9 cellular contexts compared by ENCODE assay signal in the genomic region with DNA sequence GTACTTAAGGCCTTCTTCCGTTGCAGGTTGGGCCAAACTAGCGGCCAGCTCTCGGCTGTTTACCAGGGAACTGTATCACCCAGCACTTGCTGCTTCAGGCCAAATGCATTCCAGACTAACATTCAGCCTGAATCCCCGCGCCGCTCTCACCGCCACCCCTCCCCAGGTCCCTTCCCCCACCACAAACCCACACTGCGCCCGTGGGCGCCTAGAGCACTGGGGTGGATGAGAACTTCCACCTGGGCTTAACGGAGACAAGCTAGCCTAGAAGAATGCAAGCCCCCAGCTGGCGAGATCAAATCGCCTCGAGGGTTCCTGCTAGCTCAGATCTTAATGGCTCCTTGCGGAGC. TPM values are rescaled to one million over a fixed set of nuclear protein-coding genes. Genes with fewer than 3 reads are reported as not detected.
DNase-seq lines count a peak whose midpoint lies in the region; ATAC-seq, FAIRE-seq and TF ChIP-seq lines count a peak whose summit lies in the region.
"Had no signal": no experiment of that assay in that cellular context is flagged by ENCODE, and none has a peak within 500 bp of the region (broad histone marks: within the 10 kb centered on the region; RNA-seq: fewer than 3 reads in every experiment).

No MANE protein-coding gene starts in this region.

- no TSS peak for BruUV-seq in GM12878 (replicated peaks; lab: Mats Ljungman, UMichigan)

- no peak for ATAC-seq in GM12878
- no peak for ATAC-seq in GM21360 (IDR thresholded peaks at IDR 0.05; ENCODE audit: unreplicated experiment)
- ATAC-seq in HG02870 (IDR thresholded peaks at IDR 0.05; ENCODE audit: unreplicated experiment) = no peak

- peak overlapping the region; percentile 79 for H3K4me3 ChIP-seq in Jurkat, Clone E6-1 (ENCODE audit: low read length)
- peak overlapping the region; percentile 87 for H3K4me3 ChIP-seq in GM12878
- peak overlapping the region; percentile 86 for H3K4me3 ChIP-seq in iPS-20b (ENCODE audit: low read length)
- peak overlapping the region; percentile 85 to 91 (median 85) for H3K4me3 ChIP-seq in skeletal muscle tissue (ENCODE audit: low read length in 3 of 3)

- H3K9me3 ChIP-seq in ES-I3 (ENCODE audit: control insufficient read depth, insufficient read depth, low read length) = no peaks in the 10 kb centered on the region
- H3K9me3 ChIP-seq in GM12878 (replicated peaks; ENCODE audit: control insufficient read depth, insufficient read depth, low read length) = no peaks in the 10 kb centered on the region; the same call in 2 of the 3 replicates
- no peaks in the 10 kb centered on the region for H3K9me3 ChIP-seq in iPS-20b (ENCODE audit: insufficient read depth, low read depth, low read length)
- H3K9me3 ChIP-seq in skeletal muscle tissue (ENCODE audit: control insufficient read depth in 3 of 3, low read length in 3 of 3) = no peaks in the 10 kb centered on the region

- H3K36me3 ChIP-seq in ES-I3 (ENCODE audit: insufficient read depth, low read length) (no peaks in the 10 kb centered on the region), GM12878 (ENCODE audit: control insufficient read depth in 2 of 2, insufficient read depth in 2 of 2, low read length in 1 of 2) (no peaks in the 10 kb centered on the region), iPS-20b (ENCODE audit: insufficient read depth, low read depth, low read length) (peaks cover 6% of the 10 kb centered on the region; the same call in 1 of the 2 replicates), skeletal muscle tissue (ENCODE audit: control insufficient read depth in 3 of 3, insufficient read depth in 3 of 3, low read length in 3 of 3) (no peaks in the 10 kb centered on the region)

- H3K9ac ChIP-seq in ES-I3 (ENCODE audit: low read depth, low read length) = peak overlapping the region; percentile 75
- peak overlapping the region; percentile 88 for H3K9ac ChIP-seq in GM12878 (ENCODE audit: control insufficient read depth, insufficient read depth, low read length)
- H3K9ac ChIP-seq in iPS-20b (ENCODE audit: low read depth, low read length) = peak overlapping the region; percentile 87
- peak overlapping the region; percentile 83 to 89 (median 87) for H3K9ac ChIP-seq in skeletal muscle tissue (ENCODE audit: low read depth in 1 of 3, low read length in 3 of 3)

- peaks cover 10% of the 10 kb centered on the region for H3K79me2 ChIP-seq in GM12878 (ENCODE audit: control insufficient read depth, insufficient read depth, low read length)

- H3K27me3 ChIP-seq in GM12878 (replicated peaks in 1 of 2; ENCODE audit: control insufficient read depth in 2 of 2, insufficient read depth in 2 of 2, low read length in 1 of 2) = no peaks in the 10 kb centered on the region
- H3K27me3 ChIP-seq in iPS-20b (ENCODE audit: insufficient read depth, low read length) = no peaks in the 10 kb centered on the region
- no peaks in the 10 kb centered on the region for H3K27me3 ChIP-seq in skeletal muscle tissue (ENCODE audit: control insufficient read depth in 3 of 3, insufficient read depth in 3 of 3, low read length in 3 of 3)

- CTCF ChIA-PET in GM12878 (lab: Yijun Ruan, JAX) = interaction anchor here (1.5 to 7.9 kb wide), 7 partner anchors 11 to 226 kb away, joined by 3 to 65 read pairs (median 4); no protein-coding TSS in a partner anchor

- H4K20me1 ChIP-seq in GM12878 (ENCODE audit: control insufficient read depth, insufficient read depth) = no peaks in the 10 kb centered on the region

- no peak; a peak in 1 of 6 replicates for TF ChIP-seq CTCF in GM12878 (IDR thresholded peaks at IDR 0.05 in 2 of 3, conservative IDR thresholded peaks at IDR 0.05 in 1 of 3; ENCODE audit: control insufficient read depth in 2 of 3, extremely low read depth in 1 of 3, insufficient read depth in 1 of 3, low read depth in 3 of 3, low read length in 3 of 3)

- TF ChIP-seq RAD21 in GM12878 (IDR thresholded peaks at IDR 0.05; ENCODE audit: insufficient read depth, low read depth, low read length) = no peak

- TF ChIP-seq POLR2A in GM12878 (IDR thresholded peaks at IDR 0.05; ENCODE audit: low read depth, low read length) = no peak

- peak overlapping the region; percentile 99 for H2AFZ ChIP-seq in GM12878 (ENCODE audit: control insufficient read depth, low read depth, low read length)

- intact Hi-C loops in GM12878 (cut with micrococcal nuclease; ENCODE audit: unreplicated experiment) = loop anchor here (5.0 kb wide), 1 partner anchor 226 kb away; no protein-coding TSS in a partner anchor

- in situ Hi-C loops in GM12878 (cut with MboI) = loop anchor here (25.0 kb wide), 1 partner anchor 486 kb away; no protein-coding TSS in a partner anchor

- no peak for TF ChIP-seq EP300 in GM12878 (IDR thresholded peaks at IDR 0.05; ENCODE audit: borderline replicate concordance in 1 of 2, control insufficient read depth in 1 of 2, low read depth in 2 of 2, low read length in 2 of 2)

- POLR2A ChIA-PET in GM12878 (lab: Charles Lee) = interaction anchor here (0.7 to 2.4 kb wide), 4 partner anchors 10 to 573 kb away, joined by 4 to 14 read pairs (median 4); no protein-coding TSS in a partner anchor

- peaks cover 20% of the 10 kb centered on the region for H3K4me1 ChIP-seq in ES-I3 (ENCODE audit: insufficient read depth, low read length)
- no peaks in the 10 kb centered on the region for H3K4me1 ChIP-seq in GM12878 (ENCODE audit: control insufficient read depth, insufficient read depth, low read length)
- H3K4me1 ChIP-seq in iPS-20b (ENCODE audit: insufficient read depth, low read length) = peaks cover 47% of the 10 kb centered on the region
- H3K4me1 ChIP-seq in skeletal muscle tissue (ENCODE audit: control insufficient read depth in 3 of 3, insufficient read depth in 3 of 3, low read length in 3 of 3) = peaks cover 19 to 26% (median 21%) of the 10 kb centered on the region in 3 donors

- FAIRE-seq in GM12878 (lab: Jason Lieb, UNC) = no peak

- H3K4me2 ChIP-seq in GM12878 (ENCODE audit: control insufficient read depth, insufficient read depth) = peak overlapping the region; percentile 92

- RAD21 ChIA-PET in GM12878 (lab: Charles Lee; ENCODE audit: unreplicated experiment) = interaction anchor here (1.0 to 2.5 kb wide), 5 partner anchors 9 to 227 kb away, joined by 3 to 17 read pairs (median 4); no protein-coding TSS in a partner anchor

- H3K27ac ChIP-seq in GM12878 (ENCODE audit: control insufficient read depth, insufficient read depth) (peak overlapping the region; percentile 86), iPS-20b (ENCODE audit: low read length) (peak overlapping the region; percentile 71), skeletal muscle tissue (ENCODE audit: low read depth, low read length) (peak overlapping the region; percentile 86)

- no peak for DNase-seq in Jurkat, Clone E6-1 (ENCODE audit: low read depth, low spot score)
- DNase-seq in GM12878 (ENCODE audit: low read depth, low spot score) (no peak), glomerular visceral epithelial cell (ENCODE audit: extremely low spot score) (no peak)

- SMC1A ChIA-PET in GM12878 (lab: Charles Lee; ENCODE audit: uncharacterized antibody, unreplicated experiment) = interaction anchor here (0.9 to 3.0 kb wide), 9 partner anchors 9 to 226 kb away, joined by 3 to 13 read pairs (median 4); no protein-coding TSS in a partner anchor

- WGBS in GM12878 (ENCODE audit: insufficient coverage, insufficient replicate concordance, low lambda C conversion rate, missing lambda C conversion rate) = 3% methylated on average over 15 of the region's 15 CpGs

RNA-seq across cellular contexts. Expression of gene TCAF1, which starts 0.6 kb away (rescaled TPM):
- 19.7 TPM for polyA plus RNA-seq in Jurkat, Clone E6-1 (2012; ENCODE audit: insufficient read depth, insufficient read length)
- total RNA-seq in GM12878 (2013; cell fraction: nucleolus; rRNA removed) = 23.8 and 29.6 TPM in 2 replicates
- total RNA-seq in GM12878 (2014; rRNA removed) (7.8 and 8.0 TPM in 2 replicates), GM12878 (2014; rRNA removed; fragmentation: Illumina TruSeq; extraction: Trizol) (8.0 and 8.3 TPM in 2 replicates), GM12878 (2021) (14.1 and 16.3 TPM in 2 replicates), skeletal muscle tissue (90.3 TPM)
- polyA plus RNA-seq in GM12878 (2011; ENCODE audit: low read depth) = 6.2 TPM
- polyA plus RNA-seq in GM12878 (2011; rRNA removed) (7.2 and 9.1 TPM in 2 replicates), GM12878 (2014; fragmentation: Illumina TruSeq; extraction: Trizol) (12.6 and 14.0 TPM in 2 replicates), GM12878 (2014; fragmentation: Nextera tagmentation; extraction: Ambion mirVana) (1 to 10 TPM; 2.2 to 3.2 TPM), GM12878 (2014; rRNA removed) (6.4 and 6.9 TPM in 2 replicates), GM12878 (2016; fragmentation: Nextera tagmentation; extraction: Ambion mirVana) (1 to 10 TPM; 6.2 to 8.3 TPM)
- 8.2 and 12.3 TPM in 2 replicates for polyA plus RNA-seq in GM12878 (2011; cell fraction: cytosol; rRNA removed)
- polyA plus RNA-seq in GM12878 (2011; cell fraction: nucleus; rRNA removed) = 11.1 and 12.6 TPM in 2 replicates
- 6.6 and 8.1 TPM in 2 replicates for polyA plus RNA-seq in GM12878 (2012)
- polyA minus RNA-seq in GM12878 (2011; rRNA and poly(A)+ RNA removed) = 27.3 and 32.1 TPM in 2 replicates
- 4.2 and 5.2 TPM in 2 replicates for polyA minus RNA-seq in GM12878 (2011; cell fraction: cytosol; rRNA and poly(A)+ RNA removed)
- polyA minus RNA-seq in GM12878 (2011; cell fraction: nucleus; rRNA and poly(A)+ RNA removed) = 8.5 and 12.0 TPM in 2 replicates

RNA-seq across cellular contexts. Expression of gene OR2F2, which starts 33.7 kb away (rescaled TPM):
- polyA plus RNA-seq in Jurkat, Clone E6-1 (2012; ENCODE audit: insufficient read depth, insufficient read length) = not detected
- not detected in 2 replicates for total RNA-seq in GM12878 (2013; cell fraction: nucleolus; rRNA removed)
- total RNA-seq in GM12878 (2014; rRNA removed) (not detected in 2 replicates), GM12878 (2014; rRNA removed; fragmentation: Illumina TruSeq; extraction: Trizol) (not detected in 2 replicates), GM12878 (2021) (not detected in 2 replicates), skeletal muscle tissue (not detected)
- polyA plus RNA-seq in GM12878 (2011; ENCODE audit: low read depth) = not detected
- polyA plus RNA-seq in GM12878 (2011; rRNA removed) (not detected in 2 replicates), GM12878 (2014; fragmentation: Illumina TruSeq; extraction: Trizol) (not detected in 2 replicates), GM12878 (2014; fragmentation: Nextera tagmentation; extraction: Ambion mirVana) (not detected), GM12878 (2014; rRNA removed) (not detected in 2 replicates), GM12878 (2016; fragmentation: Nextera tagmentation; extraction: Ambion mirVana) (not detected)
- polyA plus RNA-seq in GM12878 (2011; cell fraction: cytosol; rRNA removed) = not detected in 2 replicates
- polyA plus RNA-seq in GM12878 (2011; cell fraction: nucleus; rRNA removed) = not detected in 2 replicates
- not detected in 2 replicates for polyA plus RNA-seq in GM12878 (2012)
- polyA minus RNA-seq in GM12878 (2011; rRNA and poly(A)+ RNA removed) = not detected in 2 replicates
- polyA minus RNA-seq in GM12878 (2011; cell fraction: cytosol; rRNA and poly(A)+ RNA removed) = not detected in 2 replicates
- not detected in 2 replicates for polyA minus RNA-seq in GM12878 (2011; cell fraction: nucleus; rRNA and poly(A)+ RNA removed)
- total RNA-seq: subcutaneous adipose tissue had no signal

RNA-seq across cellular contexts. Expression of gene OR2F1, which starts 53.3 kb away (rescaled TPM):
- not detected for polyA plus RNA-seq in Jurkat, Clone E6-1 (2012; ENCODE audit: insufficient read depth, insufficient read length)
- 0.40 TPM in 1 of 2 replicates, not detected in the other for total RNA-seq in GM12878 (2013; cell fraction: nucleolus; rRNA removed)
- total RNA-seq in GM12878 (2014; rRNA removed) = not detected in 2 replicates
- not detected in 2 replicates for total RNA-seq in GM12878 (2014; rRNA removed; fragmentation: Illumina TruSeq; extraction: Trizol)
- not detected in 2 replicates for total RNA-seq in GM12878 (2021)
- not detected for polyA plus RNA-seq in GM12878 (2011; ENCODE audit: low read depth)
- polyA plus RNA-seq in GM12878 (2011; rRNA removed) = not detected in 2 replicates
- polyA plus RNA-seq in GM12878 (2011; cell fraction: cytosol; rRNA removed) = not detected in 2 replicates
- not detected in 2 replicates for polyA plus RNA-seq in GM12878 (2011; cell fraction: nucleus; rRNA removed)
- polyA plus RNA-seq in GM12878 (2012) = not detected in 2 replicates
- polyA plus RNA-seq in GM12878 (2014; fragmentation: Illumina TruSeq; extraction: Trizol) = not detected in 2 replicates
- not detected for polyA plus RNA-seq in GM12878 (2014; fragmentation: Nextera tagmentation; extraction: Ambion mirVana)
- not detected in 2 replicates for polyA plus RNA-seq in GM12878 (2014; rRNA removed)
- polyA plus RNA-seq in GM12878 (2016; fragmentation: Nextera tagmentation; extraction: Ambion mirVana) = not detected
- polyA minus RNA-seq in GM12878 (2011; rRNA and poly(A)+ RNA removed) = 0.41 TPM in 1 of 2 replicates, not detected in the other
- polyA minus RNA-seq in GM12878 (2011; cell fraction: cytosol; rRNA and poly(A)+ RNA removed) = not detected in 2 replicates
- polyA minus RNA-seq in GM12878 (2011; cell fraction: nucleus; rRNA and poly(A)+ RNA removed) = not detected in 2 replicates
- not detected for total RNA-seq in skeletal muscle tissue
- total RNA-seq: subcutaneous adipose tissue had no signal
